In the genomic region with DNA sequence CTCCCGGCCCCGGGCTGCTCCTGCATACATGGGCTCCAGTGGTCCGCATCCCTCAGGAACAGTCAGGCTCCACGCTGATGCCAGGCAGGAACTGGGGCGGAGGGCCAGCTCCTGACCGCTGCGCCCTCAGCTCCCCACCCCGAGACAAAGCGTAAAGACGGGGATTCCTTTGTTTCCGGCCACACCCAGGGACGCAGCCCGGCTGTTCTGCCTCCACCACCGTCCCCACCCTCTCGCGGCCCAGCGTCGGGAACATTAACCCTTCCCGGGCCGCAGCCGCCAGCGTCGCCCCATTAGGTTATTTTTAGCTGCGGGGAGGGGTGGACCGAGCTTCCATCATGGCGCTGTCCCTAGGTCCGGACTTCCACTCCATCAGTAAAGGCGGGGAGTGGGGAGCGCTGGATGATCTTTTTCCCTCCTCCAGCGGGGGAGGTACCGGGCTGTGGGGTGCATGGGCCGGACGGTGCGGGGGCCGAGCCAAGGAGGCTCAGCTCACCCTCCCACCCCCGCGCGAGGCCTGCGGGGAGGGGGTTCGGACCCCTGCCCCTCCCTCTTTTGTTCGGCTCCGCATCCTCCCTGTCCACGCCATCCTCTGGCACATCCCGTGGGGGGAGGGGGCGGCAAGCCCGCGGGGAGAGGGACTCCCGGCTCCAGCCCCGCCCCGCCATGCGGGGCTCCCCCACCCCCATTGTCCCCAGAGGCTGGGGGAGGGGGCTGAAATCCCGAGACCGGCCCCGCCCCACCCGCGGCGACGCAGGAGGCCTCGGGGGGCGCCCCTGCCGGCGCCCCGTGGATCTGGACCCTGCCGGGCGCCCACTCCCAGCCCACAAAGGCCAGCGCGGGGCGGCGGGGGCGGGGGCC, we compare ENCODE assay signal across 1 cellular context.
TF ChIP-seq lines count a peak whose summit lies in the region.

No MANE protein-coding gene starts in this region.

TF ChIP-seq in HCT116, 20 proteins besides CTCF, POLR2A, EP300 and RAD21 (continued from another document):
- TF ChIP-seq ELF1 (IDR thresholded peaks at IDR 0.05; ENCODE audit: borderline replicate concordance, low read depth) (no peak), CEBPB (IDR thresholded peaks at IDR 0.05; ENCODE audit: low read depth) (no peak), JUND (IDR thresholded peaks at IDR 0.05) (no peak), YY1 (IDR thresholded peaks at IDR 0.05; ENCODE audit: extremely low read depth, insufficient replicate concordance, low read depth, low read length) (no peak), ATF3 (IDR thresholded peaks at IDR 0.05) (no peak), FOSL1 (IDR thresholded peaks at IDR 0.05; ENCODE audit: low read depth) (no peak)
TF ChIP-seq in HCT116: peak in this region for 0.
